17 cellular contexts compared by ENCODE assay signal in genomic region chr6:162090734-162091133, GRCh38.
DNase-seq lines count a peak whose midpoint lies in the region; ATAC-seq and TF ChIP-seq lines count a peak whose summit lies in the region.
"Had no signal": no experiment of that assay in that cellular context is flagged by ENCODE, and none has a peak within 500 bp of the region (broad histone marks: within the 10 kb centered on the region; RNA-seq: fewer than 3 reads in every experiment).

No MANE protein-coding gene starts in this region.

- H3K36me3 ChIP-seq in smooth muscle cell (ENCODE audit: low read depth) (no peaks in the 10 kb centered on the region), endodermal cell (ENCODE audit: control insufficient read depth, insufficient read depth, low read length) (no peaks in the 10 kb centered on the region)
- H3K36me3 ChIP-seq: heart left ventricle, vagina had no signal

- WGBS in smooth muscle cell (ENCODE audit: low lambda C conversion rate) = 15% methylated on average over 2 of the region's 2 CpGs
- 91 to 100% methylated on average over 1 to 2 of the region's 2 CpGs for WGBS in endodermal cell (ENCODE audit: insufficient coverage in 1 of 2, insufficient read length in 1 of 2), 2 experiments

- in situ Hi-C loops in astrocyte of the spinal cord (cut with HindIII; ENCODE audit: low sequenced_read_pairs) = no loop called here

- H3K27ac ChIP-seq in smooth muscle cell (ENCODE audit: low read depth) = peak overlapping the region; percentile 72
- no peak overlapping the region for H3K27ac ChIP-seq in endodermal cell (ENCODE audit: low read depth, low read length)
- H3K27ac ChIP-seq: heart left ventricle, vagina had no signal

- H3K4me1 ChIP-seq in smooth muscle cell (ENCODE audit: low read depth) (no peaks in the 10 kb centered on the region), endodermal cell (ENCODE audit: control insufficient read depth, insufficient read depth, low read length) (no peaks in the 10 kb centered on the region)
- H3K4me1 ChIP-seq: vagina had no signal

- peak; percentile 29 for DNase-seq in GM04504 (ENCODE audit: low read depth)
- DNase-seq in astrocyte of the spinal cord (ENCODE audit: low read depth, low spot score) = peak; percentile 63
- peak; percentile 16 for DNase-seq in fibroblast of villous mesenchyme (ENCODE audit: low read depth)
- DNase-seq in smooth muscle cell (lab: John Stamatoyannopoulos, UW; ENCODE audit: unreplicated experiment) = no peak
- no peak for DNase-seq in hepatic stellate cell (ENCODE audit: low spot score)
- DNase-seq in endodermal cell = no peak
- DNase-seq: activated CD4-positive, alpha-beta T cell treated with anti-CD3 and anti-CD28 coated beads for 48 hours; activated CD8-positive, alpha-beta memory T cell treated with anti-CD3 and anti-CD28 coated beads, Interleukin-2, amount 50 U/mL, for 4 hours; activated effector memory CD4-positive, alpha-beta T cell treated with anti-CD3 and anti-CD28 coated beads, Interleukin-2, amount 50 U/mL, for 16 hours; amygdala; heart left ventricle; naive thymus-derived CD8-positive, alpha-beta T cell; NCI-H82 had no signal

- H2AFZ ChIP-seq in smooth muscle cell (ENCODE audit: low read depth) = no peak overlapping the region

- no peaks in the 10 kb centered on the region for H3K4me1 Mint-ChIP-seq in endodermal cell
- H3K4me1 Mint-ChIP-seq: CD14-positive monocyte; naive thymus-derived CD8-positive, alpha-beta T cell had no signal

- no peak overlapping the region for H3K4me3 ChIP-seq in astrocyte of the spinal cord (ENCODE audit: low read depth, low read length)
- no peak overlapping the region for H3K4me3 ChIP-seq in fibroblast of villous mesenchyme (ENCODE audit: low read depth, low read length)
- no peak overlapping the region for H3K4me3 ChIP-seq in smooth muscle cell
- H3K4me3 ChIP-seq in endodermal cell (ENCODE audit: low read length) = no peak overlapping the region
- H3K4me3 ChIP-seq: heart left ventricle, vagina had no signal

- no peak overlapping the region for H3K27ac Mint-ChIP-seq in endodermal cell
- H3K27ac Mint-ChIP-seq: CD14-positive monocyte; naive thymus-derived CD8-positive, alpha-beta T cell had no signal

- no peak for ATAC-seq in HG02870 (IDR thresholded peaks at IDR 0.05; ENCODE audit: unreplicated experiment)
- ATAC-seq: heart left ventricle; naive thymus-derived CD8-positive, alpha-beta T cell; Panc1 had no signal

- H3K4me2 ChIP-seq in smooth muscle cell = peak overlapping the region; percentile 56

- H3K4me3 Mint-ChIP-seq in endodermal cell = no peak overlapping the region
- H3K4me3 Mint-ChIP-seq: CD14-positive monocyte; naive thymus-derived CD8-positive, alpha-beta T cell had no signal

- no peaks in the 10 kb centered on the region for H3K9me3 Mint-ChIP-seq in endodermal cell

- H3K9me3 ChIP-seq in smooth muscle cell (replicated peaks; ENCODE audit: low read depth) (no peaks in the 10 kb centered on the region), endodermal cell (ENCODE audit: control insufficient read depth, low read length) (no peaks in the 10 kb centered on the region)
- H3K9me3 ChIP-seq: heart left ventricle, vagina had no signal

- no peaks in the 10 kb centered on the region for H3K36me3 Mint-ChIP-seq in endodermal cell (ENCODE audit: low read depth)
- H3K36me3 Mint-ChIP-seq: CD14-positive monocyte had no signal

- TF ChIP-seq CTCF in astrocyte of the spinal cord (IDR thresholded peaks at IDR 0.05; ENCODE audit: low read depth, low read length) = no peak
- TF ChIP-seq CTCF in fibroblast of villous mesenchyme (IDR thresholded peaks at IDR 0.05; ENCODE audit: insufficient read depth, low read depth, low read length) = no peak
- TF ChIP-seq CTCF in smooth muscle cell (IDR thresholded peaks at IDR 0.05; ENCODE audit: borderline replicate concordance, insufficient read depth, poor library complexity, severe bottlenecking) = no peak
- TF ChIP-seq CTCF in endodermal cell (conservative IDR thresholded peaks at IDR 0.05) = no peak

- H3K79me2 ChIP-seq in smooth muscle cell (ENCODE audit: low read depth) = no peaks in the 10 kb centered on the region

- no peaks in the 10 kb centered on the region for H3K27me3 Mint-ChIP-seq in endodermal cell (ENCODE audit: insufficient read depth)
- H3K27me3 Mint-ChIP-seq: naive thymus-derived CD8-positive, alpha-beta T cell had no signal

- H3K27me3 ChIP-seq in smooth muscle cell (ENCODE audit: low read depth) (no peaks in the 10 kb centered on the region), endodermal cell (ENCODE audit: control insufficient read depth, insufficient read depth, low read length, poor library complexity, severe bottlenecking) (no peaks in the 10 kb centered on the region)
- H3K27me3 ChIP-seq: heart left ventricle, vagina had no signal

- H4K20me1 ChIP-seq in smooth muscle cell (ENCODE audit: low read depth) = no peaks in the 10 kb centered on the region

- H3F3A ChIP-seq in smooth muscle cell (ENCODE audit: low read depth) = no peaks in the 10 kb centered on the region

- H3K9ac ChIP-seq in smooth muscle cell (ENCODE audit: low read depth) (no peak overlapping the region), endodermal cell (ENCODE audit: extremely low read depth, low read length, poor library complexity, severe bottlenecking) (no peak overlapping the region)

Comparison
In these comparisons a context has a peak if more than half of its experiments do, and no peak if none do; other contexts are left out.
1. DNase-seq: peak in GM04504 (single experiment), astrocyte of the spinal cord (single experiment) and fibroblast of villous mesenchyme (single experiment); none in smooth muscle cell (single experiment), hepatic stellate cell (single experiment) and endodermal cell (single experiment).